19 cellular contexts compared by ENCODE assay signal in the genomic region with DNA sequence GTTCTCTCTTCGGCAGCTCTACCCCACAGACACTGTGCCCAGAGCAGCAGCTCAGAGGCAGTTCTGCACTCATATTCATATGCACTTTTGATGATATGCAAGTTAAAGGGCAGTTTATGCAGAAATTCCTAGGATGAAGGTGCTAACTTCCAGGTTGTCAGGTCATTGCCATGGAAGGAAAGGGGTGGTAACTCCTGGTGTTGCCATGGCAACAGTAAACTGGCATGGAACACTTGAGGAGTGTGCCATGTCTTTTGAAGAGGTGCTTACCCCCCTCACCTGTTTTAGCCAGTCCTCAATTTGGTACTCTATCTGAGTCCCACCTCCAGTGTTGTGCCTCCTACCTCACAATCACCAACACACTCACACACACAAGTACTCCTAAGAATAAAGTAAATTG.
"Had no signal": no experiment of that assay in that cellular context is flagged by ENCODE, and none has a peak within 500 bp of the region (broad histone marks: within the 10 kb centered on the region; RNA-seq: fewer than 3 reads in every experiment).

No MANE protein-coding gene starts in this region.

- H3K27ac Mint-ChIP-seq: activated CD4-positive, alpha-beta memory T cell treated with anti-CD3 and anti-CD28 coated beads, Interleukin-2, amount 10 ng/mL, durations not matched to agents 7 days and 5 days; activated naive CD4-positive, alpha-beta T cell treated with anti-CD3 and anti-CD28 coated beads, Interleukin-2, amount 10 ng/mL, durations not matched to agents 7 days and 5 days; activated T-cell treated with anti-CD3 and anti-CD28 coated beads, Interleukin-2, amount 50 U/mL, for 24 hours; effector memory CD8-positive, alpha-beta T cell; nephron; stimulated activated effector memory CD8-positive, alpha-beta T cell treated with anti-CD3 and anti-CD28 coated beads, Interleukin-12 subunit alpha, Interleukin-12 subunit beta, amount 100 ng/mL, for 72 hours; WTC11 had no signal

- H3K4me1 ChIP-seq: upper lobe of right lung had no signal

- H3K4me3 ChIP-seq: thoracic aorta, upper lobe of right lung had no signal

- H3K36me3 ChIP-seq: thoracic aorta, upper lobe of right lung had no signal

- H3K27me3 Mint-ChIP-seq: activated CD4-positive, alpha-beta memory T cell treated with anti-CD3 and anti-CD28 coated beads, Interleukin-2, amount 10 ng/mL, durations not matched to agents 7 days and 5 days; activated naive CD4-positive, alpha-beta T cell treated with anti-CD3 and anti-CD28 coated beads, Interleukin-2, amount 10 ng/mL, durations not matched to agents 7 days and 5 days; activated T-cell treated with anti-CD3 and anti-CD28 coated beads, Interleukin-2, amount 50 U/mL, for 24 hours; effector memory CD8-positive, alpha-beta T cell had no signal

- DNase-seq: activated CD4-positive, alpha-beta memory T cell treated with anti-CD3 and anti-CD28 coated beads, Interleukin-2, amount 10 ng/mL, durations not matched to agents 7 days and 5 days; activated CD4-positive, alpha-beta T cell treated with anti-CD3 and anti-CD28 coated beads for 4 hours; activated naive CD4-positive, alpha-beta T cell treated with anti-CD3 and anti-CD28 coated beads, Interleukin-2, amount 10 ng/mL, durations not matched to agents 7 days and 5 days; activated T-cell treated with anti-CD3 and anti-CD28 coated beads, Interleukin-2, amount 50 U/mL, for 24 hours; dermis blood vessel endothelial cell; effector memory CD8-positive, alpha-beta T cell; foreskin melanocyte; head of caudate nucleus; islet precursor cell; nucleus accumbens; posterior cingulate gyrus; retina; upper lobe of right lung had no signal

- H3K27me3 ChIP-seq: upper lobe of right lung had no signal

- ATAC-seq: effector memory CD8-positive, alpha-beta T cell; left lobe of liver; stimulated activated effector memory CD8-positive, alpha-beta T cell treated with anti-CD3 and anti-CD28 coated beads, Interleukin-12 subunit alpha, Interleukin-12 subunit beta, amount 100 ng/mL, for 72 hours; upper lobe of right lung; WTC11 had no signal

- H3K9me3 ChIP-seq: thoracic aorta, upper lobe of right lung had no signal

- FAIRE-seq: astrocyte had no signal

- H3K27ac ChIP-seq: thoracic aorta, upper lobe of right lung had no signal

- H3K36me3 Mint-ChIP-seq: activated naive CD4-positive, alpha-beta T cell treated with anti-CD3 and anti-CD28 coated beads, Interleukin-2, amount 10 ng/mL, durations not matched to agents 7 days and 5 days; stimulated activated effector memory CD8-positive, alpha-beta T cell treated with anti-CD3 and anti-CD28 coated beads, Interleukin-12 subunit alpha, Interleukin-12 subunit beta, amount 100 ng/mL, for 72 hours had no signal

- H3K4me1 Mint-ChIP-seq: activated CD4-positive, alpha-beta memory T cell treated with anti-CD3 and anti-CD28 coated beads, Interleukin-2, amount 10 ng/mL, durations not matched to agents 7 days and 5 days; activated naive CD4-positive, alpha-beta T cell treated with anti-CD3 and anti-CD28 coated beads, Interleukin-2, amount 10 ng/mL, durations not matched to agents 7 days and 5 days; stimulated activated effector memory CD8-positive, alpha-beta T cell treated with anti-CD3 and anti-CD28 coated beads, Interleukin-12 subunit alpha, Interleukin-12 subunit beta, amount 100 ng/mL, for 72 hours had no signal

- H3K4me3 Mint-ChIP-seq: activated CD4-positive, alpha-beta memory T cell treated with anti-CD3 and anti-CD28 coated beads, Interleukin-2, amount 10 ng/mL, durations not matched to agents 7 days and 5 days; activated naive CD4-positive, alpha-beta T cell treated with anti-CD3 and anti-CD28 coated beads, Interleukin-2, amount 10 ng/mL, durations not matched to agents 7 days and 5 days; activated T-cell treated with anti-CD3 and anti-CD28 coated beads, Interleukin-2, amount 50 U/mL, for 24 hours; effector memory CD8-positive, alpha-beta T cell; nephron; stimulated activated effector memory CD8-positive, alpha-beta T cell treated with anti-CD3 and anti-CD28 coated beads, Interleukin-12 subunit alpha, Interleukin-12 subunit beta, amount 100 ng/mL, for 72 hours had no signal
